Comparison of ENCODE assay signal across 1 cellular context in genomic region chr16:81261049-81261648, GRCh38.
TF ChIP-seq lines count a peak whose summit lies in the region.

No MANE protein-coding gene starts in this region.

TF ChIP-seq in K562, 482 proteins besides CTCF, POLR2A, EP300 and RAD21 (continued from another document):
- 0 out of 2 replicates have a peak, but pooled peaks have one; percentile 40 for TF ChIP-seq MBD1 (CRISPR knock-in tag; IDR thresholded peaks at IDR 0.05)
- 0 out of 4 replicates have a peak, but pooled peaks of 1 of the 2 experiments have one; percentile 31 for TF ChIP-seq RCOR1 (IDR thresholded peaks at IDR 0.05; ENCODE audit: borderline replicate concordance in 1 of 2, low read depth in 2 of 2, low read length in 2 of 2)
- TF ChIP-seq CEBPG (CRISPR knock-in tag; IDR thresholded peaks at IDR 0.05) = no peak
- peak; percentile 65 to 67 for TF ChIP-seq CEBPG (tag; conservative IDR thresholded peaks at IDR 0.05 in 1 of 2, IDR thresholded peaks at IDR 0.05 in 1 of 2)
- TF ChIP-seq, protein P1, sequence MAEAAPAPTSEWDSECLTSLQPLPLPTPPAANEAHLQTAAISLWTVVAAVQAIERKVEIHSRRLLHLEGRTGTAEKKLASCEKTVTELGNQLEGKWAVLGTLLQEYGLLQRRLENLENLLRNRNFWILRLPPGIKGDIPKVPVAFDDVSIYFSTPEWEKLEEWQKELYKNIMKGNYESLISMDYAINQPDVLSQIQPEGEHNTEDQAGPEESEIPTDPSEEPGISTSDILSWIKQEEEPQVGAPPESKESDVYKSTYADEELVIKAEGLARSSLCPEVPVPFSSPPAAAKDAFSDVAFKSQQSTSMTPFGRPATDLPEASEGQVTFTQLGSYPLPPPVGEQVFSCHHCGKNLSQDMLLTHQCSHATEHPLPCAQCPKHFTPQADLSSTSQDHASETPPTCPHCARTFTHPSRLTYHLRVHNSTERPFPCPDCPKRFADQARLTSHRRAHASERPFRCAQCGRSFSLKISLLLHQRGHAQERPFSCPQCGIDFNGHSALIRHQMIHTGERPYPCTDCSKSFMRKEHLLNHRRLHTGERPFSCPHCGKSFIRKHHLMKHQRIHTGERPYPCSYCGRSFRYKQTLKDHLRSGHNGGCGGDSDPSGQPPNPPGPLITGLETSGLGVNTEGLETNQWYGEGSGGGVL (CRISPR knock-in tag; IDR thresholded peaks at IDR 0.05) = no peak
- 0 out of 2 replicates have a peak, but pooled peaks have one; percentile 41 for TF ChIP-seq KLF16 (IDR thresholded peaks at IDR 0.05)
- peak; percentile 36; the same call in 1 of the 2 replicates for TF ChIP-seq SMC3 (conservative IDR thresholded peaks at IDR 0.05; ENCODE audit: insufficient read depth, low read depth, low read length)
- no peak for TF ChIP-seq ZNF57 (CRISPR knock-in tag; IDR thresholded peaks at IDR 0.05)
- TF ChIP-seq CEBPB (tag; IDR thresholded peaks at IDR 0.05) = peak; percentile 68
- TF ChIP-seq ATF3 (IDR thresholded peaks at IDR 0.05) = peak; percentile 64
- TF ChIP-seq ATF3 (CRISPR knock-in tag; conservative IDR thresholded peaks at IDR 0.05) = no peak
